ENCODE assay signal across 2 cellular contexts in the genomic region with DNA sequence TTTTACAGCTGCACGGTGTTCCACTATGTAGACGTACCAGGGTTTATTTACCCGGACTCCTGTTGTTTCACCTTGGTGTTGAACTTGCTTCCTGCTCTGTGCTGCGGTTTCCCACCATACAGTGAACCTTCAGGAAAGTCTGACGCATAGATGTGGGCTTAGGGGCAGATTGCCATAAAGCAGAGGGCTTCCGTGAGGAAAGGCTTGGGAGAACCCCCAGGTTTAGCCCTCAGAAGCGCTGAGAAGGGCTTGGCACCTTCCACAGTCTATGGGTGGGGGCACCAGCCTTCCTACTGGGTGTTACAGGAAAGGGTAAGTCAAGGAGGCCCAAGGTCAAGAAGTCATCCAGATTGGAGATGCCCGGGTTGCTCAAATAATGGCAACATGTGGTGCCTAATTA.
A peak's percentile ranks its signal among the peaks of the same experiment; 100 is the strongest.
TF ChIP-seq lines count a peak whose summit lies in the region.

No MANE protein-coding gene starts in this region.

TF ChIP-seq in IMR-90, 13 proteins besides CTCF, POLR2A, EP300 and RAD21:
- TF ChIP-seq CHD1 (IDR thresholded peaks at IDR 0.05; ENCODE audit: low read depth, low read length) (no peak), MXI1 (IDR thresholded peaks at IDR 0.05; ENCODE audit: borderline replicate concordance, low read depth, low read length) (no peak), MAZ (IDR thresholded peaks at IDR 0.05; ENCODE audit: borderline replicate concordance, low read depth, low read length) (no peak), SMC3 (IDR thresholded peaks at IDR 0.05; ENCODE audit: low read depth, low read length) (no peak), RCOR1 (IDR thresholded peaks at IDR 0.05; ENCODE audit: insufficient replicate concordance, low read length) (no peak), USF2 (IDR thresholded peaks at IDR 0.05; ENCODE audit: low read depth, low read length) (no peak), NFE2L2 (IDR thresholded peaks at IDR 0.05; ENCODE audit: low read depth, low read length) (no peak), RFX5 (IDR thresholded peaks at IDR 0.05; ENCODE audit: low read depth, low read length) (no peak), BHLHE40 (IDR thresholded peaks at IDR 0.05; ENCODE audit: low read depth, low read length) (no peak), FOS (IDR thresholded peaks at IDR 0.05; ENCODE audit: low read depth, low read length) (no peak), MAFK (IDR thresholded peaks at IDR 0.05; ENCODE audit: low read depth, low read length) (no peak), CEBPB (IDR thresholded peaks at IDR 0.05; ENCODE audit: low read depth, low read length) (no peak), ELK1 (IDR thresholded peaks at IDR 0.05; ENCODE audit: borderline replicate concordance, low read depth, low read length) (no peak)

TF ChIP-seq in endothelial cell of umbilical vein, 7 proteins besides CTCF, POLR2A, EP300 and RAD21:
- peak; percentile 87 for TF ChIP-seq JUN (IDR thresholded peaks at IDR 0.05; ENCODE audit: borderline replicate concordance, insufficient read depth, insufficient read length, low read depth)
- TF ChIP-seq FOS (IDR thresholded peaks at IDR 0.05; ENCODE audit: borderline replicate concordance, insufficient read depth, low read length) = peak; percentile 95
- peak; percentile 87 for TF ChIP-seq GATA2 (IDR thresholded peaks at IDR 0.05; ENCODE audit: insufficient read depth, insufficient read length, low read depth, low read length)
- TF ChIP-seq, protein P1, sequence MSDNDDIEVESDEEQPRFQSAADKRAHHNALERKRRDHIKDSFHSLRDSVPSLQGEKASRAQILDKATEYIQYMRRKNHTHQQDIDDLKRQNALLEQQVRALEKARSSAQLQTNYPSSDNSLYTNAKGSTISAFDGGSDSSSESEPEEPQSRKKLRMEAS (IDR thresholded peaks at IDR 0.05; ENCODE audit: insufficient read depth, insufficient read length) = no peak
- no peak for TF ChIP-seq MYC (IDR thresholded peaks at IDR 0.05; ENCODE audit: low read depth, low read length)
- TF ChIP-seq POLR2AphosphoS5 (IDR thresholded peaks at IDR 0.05; ENCODE audit: insufficient read depth, low read depth, low read length) = peak; percentile 88
- TF ChIP-seq EZH2 (IDR thresholded peaks at IDR 0.05; ENCODE audit: borderline replicate concordance, low read depth, low read length, severe bottlenecking) = no peak
TF ChIP-seq in endothelial cell of umbilical vein: peak in this region for 4.
